28 cellular contexts compared by ENCODE assay signal in genomic region chr19:23916991-23917390, GRCh38. TPM values are rescaled to one million over a fixed set of nuclear protein-coding genes. Genes with fewer than 3 reads are reported as not detected.
A peak's percentile ranks its signal among the peaks of the same experiment; 100 is the strongest.
DNase-seq lines count a peak whose midpoint lies in the region; ATAC-seq, FAIRE-seq and TF ChIP-seq lines count a peak whose summit lies in the region.
"Had no signal": no experiment of that assay in that cellular context is flagged by ENCODE, and none has a peak within 500 bp of the region (broad histone marks: within the 10 kb centered on the region; RNA-seq: fewer than 3 reads in every experiment).

No MANE protein-coding gene starts in this region.

- H3K9me3 Mint-ChIP-seq in HFFc6 (no peaks in the 10 kb centered on the region; the same call in 1 of the 2 replicates), astrocyte (ENCODE audit: unreplicated experiment) (no peaks in the 10 kb centered on the region), T-cell (no peaks in the 10 kb centered on the region)
- H3K9me3 Mint-ChIP-seq: activated B cell treated with CpG ODN at 0.5 μM for 24 hours; CD8-positive, alpha-beta T cell had no signal

- peaks cover 6% of the 10 kb centered on the region for H3K79me2 ChIP-seq in astrocyte (ENCODE audit: insufficient read depth, low read length)

- no peaks in the 10 kb centered on the region for H3K9me3 ChIP-seq in astrocyte (ENCODE audit: insufficient read depth, low read depth, low read length)
- H3K9me3 ChIP-seq: MG63, stomach, tibial nerve had no signal

- no peak overlapping the region for H3K4me2 ChIP-seq in astrocyte (ENCODE audit: low read length)

- POLR2A ChIA-PET in T-cell (lab: Charles Lee) = no interaction called here

- H4K20me1 ChIP-seq in astrocyte (ENCODE audit: insufficient read depth, low read length) = no peaks in the 10 kb centered on the region

- H3K4me3 ChIP-seq in astrocyte (ENCODE audit: insufficient read depth, low read depth, low read length) (no peak overlapping the region), fibroblast of villous mesenchyme (ENCODE audit: low read depth, low read length) (no peak overlapping the region)
- H3K4me3 ChIP-seq: MG63, stomach, tibial nerve had no signal

- no peak overlapping the region for H2AFZ ChIP-seq in astrocyte (ENCODE audit: low read depth, low read length)

- no peaks in the 10 kb centered on the region for H3K36me3 ChIP-seq in astrocyte (ENCODE audit: insufficient read depth, low read length)

- H3K27ac Mint-ChIP-seq in HFFc6 (no peak overlapping the region; the same call in 1 of the 2 replicates), astrocyte (ENCODE audit: unreplicated experiment) (no peak overlapping the region), T-cell (no peak overlapping the region)
- H3K27ac Mint-ChIP-seq: activated B cell treated with CpG ODN at 0.5 μM for 24 hours; activated naive CD4-positive, alpha-beta T cell treated with anti-CD3 and anti-CD28 coated beads, Interleukin-2, amount 10 ng/mL, durations not matched to agents 7 days and 5 days; activated T-cell treated with anti-CD3 and anti-CD28 coated beads, Interleukin-2, amount 50 U/mL, for 72 hours; CD8-positive, alpha-beta T cell had no signal

- CTCF ChIA-PET in T-cell (lab: Charles Lee) = interaction anchor here in 1 of 2 donors (0.6 kb wide), 1 partner anchor 158 kb away, joined by 3 read pairs; the partner anchor contains the start of gene ZNF681

- no peak for ATAC-seq in T-cell (replicated peaks in 1 of 4)
- ATAC-seq: activated T-cell treated with anti-CD3 and anti-CD28 coated beads, Interleukin-2, amount 50 U/mL, for 72 hours; CD8-positive, alpha-beta T cell; left lobe of liver; naive thymus-derived CD8-positive, alpha-beta T cell had no signal

- H3K4me3 Mint-ChIP-seq in HFFc6 (no peak overlapping the region), astrocyte (ENCODE audit: unreplicated experiment) (no peak overlapping the region), T-cell (no peak overlapping the region)
- H3K4me3 Mint-ChIP-seq: activated B cell treated with CpG ODN at 0.5 μM for 24 hours; activated naive CD4-positive, alpha-beta T cell treated with anti-CD3 and anti-CD28 coated beads, Interleukin-2, amount 10 ng/mL, durations not matched to agents 7 days and 5 days; CD8-positive, alpha-beta T cell had no signal

- H3K36me3 Mint-ChIP-seq in HFFc6 (ENCODE audit: low read depth) = peaks cover 40% of the 10 kb centered on the region
- no peaks in the 10 kb centered on the region for H3K36me3 Mint-ChIP-seq in astrocyte (ENCODE audit: low read depth, unreplicated experiment)
- H3K36me3 Mint-ChIP-seq in T-cell = peaks cover 16% of the 10 kb centered on the region

- DNase-seq in Daoy (ENCODE audit: low read depth) (peak; percentile 21), HFFc6 (peak; percentile 12), astrocyte (ENCODE audit: low read depth) (peak; percentile 8), fibroblast of villous mesenchyme (ENCODE audit: low read depth) (peak; percentile 9), MV-4-11 (lab: John Stamatoyannopoulos, UW) (no peak), D341Med (ENCODE audit: low spot score) (no peak), T-cell (no peak), GM19238 (ENCODE audit: insufficient read length, low spot score) (no peak)
- DNase-seq: activated B cell treated with CpG ODN at 0.5 μM for 24 hours; activated CD8-positive, alpha-beta memory T cell treated with anti-CD3 and anti-CD28 coated beads for 24 hours; activated naive CD4-positive, alpha-beta T cell treated with anti-CD3 and anti-CD28 coated beads, Interleukin-2, amount 10 ng/mL, durations not matched to agents 7 days and 5 days; activated T-cell treated with anti-CD3 and anti-CD28 coated beads, Interleukin-2, amount 50 U/mL, for 72 hours; CD8-positive, alpha-beta T cell; DMS79; effector CD8-positive, alpha-beta T cell; HCEC 1CT; head of caudate nucleus; MG63; naive thymus-derived CD8-positive, alpha-beta T cell; NCI-H2171; NCI-H524 treated with DMSO at 0.1 percent for 48 hours; retina; stomach; T1000 had no signal

- no peak overlapping the region for H3K27ac ChIP-seq in astrocyte (ENCODE audit: low read depth, low read length)
- H3K27ac ChIP-seq: RWPE1, tibial nerve had no signal

- H3K4me1 Mint-ChIP-seq in HFFc6 (ENCODE audit: low read depth) (peaks cover 9% of the 10 kb centered on the region), astrocyte (ENCODE audit: low read depth, unreplicated experiment) (no peaks in the 10 kb centered on the region), T-cell (peaks cover 13 to 22% (median 17%) of the 10 kb centered on the region in 3 donors)

- H3K4me1 ChIP-seq in astrocyte (ENCODE audit: insufficient read depth, low read length) = no peaks in the 10 kb centered on the region

- no peak for FAIRE-seq in astrocyte (lab: Jason Lieb, UNC)

- H3K27me3 ChIP-seq in astrocyte (ENCODE audit: insufficient read depth, low read length) = no peaks in the 10 kb centered on the region
- H3K27me3 ChIP-seq: MG63, stomach, tibial nerve had no signal

- TF ChIP-seq CTCF in HFFc6 (IDR thresholded peaks at IDR 0.05) (no peak), astrocyte (IDR thresholded peaks at IDR 0.05; ENCODE audit: insufficient read depth, low read depth, low read length) (no peak), fibroblast of villous mesenchyme (IDR thresholded peaks at IDR 0.05; ENCODE audit: insufficient read depth, low read depth, low read length) (no peak)

- H3K9ac ChIP-seq in astrocyte (ENCODE audit: low read length) = no peak overlapping the region

- H3K27me3 Mint-ChIP-seq in HFFc6 (ENCODE audit: insufficient read depth) = peaks cover 6% of the 10 kb centered on the region
- H3K27me3 Mint-ChIP-seq in astrocyte (ENCODE audit: low read depth, unreplicated experiment) = no peaks in the 10 kb centered on the region
- no peaks in the 10 kb centered on the region for H3K27me3 Mint-ChIP-seq in T-cell
- H3K27me3 Mint-ChIP-seq: activated B cell treated with CpG ODN at 0.5 μM for 24 hours; activated naive CD4-positive, alpha-beta T cell treated with anti-CD3 and anti-CD28 coated beads, Interleukin-2, amount 10 ng/mL, durations not matched to agents 7 days and 5 days; IgD-negative memory B cell; naive thymus-derived CD8-positive, alpha-beta T cell had no signal

RNA-seq across cellular contexts. Expression of gene ZNF726, which starts 2.3 kb away (rescaled TPM):
- total RNA-seq in Daoy (2014; rRNA removed; shearing (Covaris generic)) = 8.9 and 13.9 TPM in 2 replicates
- 1 to 10 TPM; 1.1 to 4.0 (median 3.2) TPM for total RNA-seq in HFFc6 (2021; fragmentation: NEBNext Ultra II Directional; extraction: Animal tissue kit (Norgen Biotek cat#: 25700))
- total RNA-seq in astrocyte (0.54 and 0.89 TPM in 2 replicates), fibroblast of villous mesenchyme (4.3 and 4.5 TPM in 2 replicates), T-cell (1 to 10 TPM; 2.6 to 4.7 (median 3.3) TPM)

Comparison
In these comparisons a context has a peak if more than half of its experiments do, and no peak if none do; other contexts are left out.
1. DNase-seq: peak in Daoy (single experiment), HFFc6 (single experiment), astrocyte (single experiment) and fibroblast of villous mesenchyme (single experiment); none in MV-4-11 (single experiment), D341Med (single experiment), T-cell (0 of 34) and GM19238 (single experiment).